In the genomic region with DNA sequence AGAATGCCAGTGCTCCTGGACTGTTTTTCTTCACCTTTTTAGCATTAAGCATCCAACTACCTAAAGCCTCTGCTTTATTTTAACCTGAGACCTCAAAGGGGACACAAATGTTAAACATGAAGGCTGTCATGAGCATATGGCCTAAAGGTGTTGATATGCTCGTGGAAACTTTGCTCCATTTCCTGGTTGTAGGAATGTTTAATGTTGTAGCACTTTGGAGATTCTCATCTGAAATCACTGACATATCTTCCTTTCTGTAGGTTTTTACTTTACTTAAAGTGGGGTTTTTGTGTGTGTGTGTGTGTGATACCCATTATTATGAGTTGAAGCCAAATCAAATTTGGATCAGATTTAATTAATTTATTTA, we compare ENCODE assay signal across 1 cellular context.
TF ChIP-seq lines count a peak whose summit lies in the region.

No MANE protein-coding gene starts in this region.

TF ChIP-seq in HepG2, 621 proteins besides CTCF, POLR2A, EP300 and RAD21:
- TF ChIP-seq ZNF672 (CRISPR knock-in tag; IDR thresholded peaks at IDR 0.05) (no peak), HMG20A (CRISPR knock-in tag; IDR thresholded peaks at IDR 0.05; ENCODE audit: borderline replicate concordance) (no peak), SPEN (CRISPR knock-in tag; IDR thresholded peaks at IDR 0.05; ENCODE audit: low read depth) (no peak), TAF15 (IDR thresholded peaks at IDR 0.05; ENCODE audit: low read depth, low read length, poor library complexity, severe bottlenecking) (no peak), ZNF891 (CRISPR knock-in tag; IDR thresholded peaks at IDR 0.05) (no peak), RFXAP (CRISPR knock-in tag; IDR thresholded peaks at IDR 0.05; ENCODE audit: borderline replicate concordance) (no peak), WIZ (CRISPR knock-in tag; IDR thresholded peaks at IDR 0.05) (no peak), NFKBIZ (CRISPR knock-in tag; IDR thresholded peaks at IDR 0.05) (no peak)
- TF ChIP-seq, protein P1, sequence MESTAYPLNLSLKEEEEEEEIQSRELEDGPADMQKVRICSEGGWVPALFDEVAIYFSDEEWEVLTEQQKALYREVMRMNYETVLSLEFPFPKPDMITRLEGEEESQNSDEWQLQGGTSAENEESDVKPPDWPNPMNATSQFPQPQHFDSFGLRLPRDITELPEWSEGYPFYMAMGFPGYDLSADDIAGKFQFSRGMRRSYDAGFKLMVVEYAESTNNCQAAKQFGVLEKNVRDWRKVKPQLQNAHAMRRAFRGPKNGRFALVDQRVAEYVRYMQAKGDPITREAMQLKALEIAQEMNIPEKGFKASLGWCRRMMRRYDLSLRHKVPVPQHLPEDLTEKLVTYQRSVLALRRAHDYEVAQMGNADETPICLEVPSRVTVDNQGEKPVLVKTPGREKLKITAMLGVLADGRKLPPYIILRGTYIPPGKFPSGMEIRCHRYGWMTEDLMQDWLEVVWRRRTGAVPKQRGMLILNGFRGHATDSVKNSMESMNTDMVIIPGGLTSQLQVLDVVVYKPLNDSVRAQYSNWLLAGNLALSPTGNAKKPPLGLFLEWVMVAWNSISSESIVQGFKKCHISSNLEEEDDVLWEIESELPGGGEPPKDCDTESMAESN (CRISPR knock-in tag; conservative IDR thresholded peaks at IDR 0.05) = no peak
- TF ChIP-seq, protein P2, sequence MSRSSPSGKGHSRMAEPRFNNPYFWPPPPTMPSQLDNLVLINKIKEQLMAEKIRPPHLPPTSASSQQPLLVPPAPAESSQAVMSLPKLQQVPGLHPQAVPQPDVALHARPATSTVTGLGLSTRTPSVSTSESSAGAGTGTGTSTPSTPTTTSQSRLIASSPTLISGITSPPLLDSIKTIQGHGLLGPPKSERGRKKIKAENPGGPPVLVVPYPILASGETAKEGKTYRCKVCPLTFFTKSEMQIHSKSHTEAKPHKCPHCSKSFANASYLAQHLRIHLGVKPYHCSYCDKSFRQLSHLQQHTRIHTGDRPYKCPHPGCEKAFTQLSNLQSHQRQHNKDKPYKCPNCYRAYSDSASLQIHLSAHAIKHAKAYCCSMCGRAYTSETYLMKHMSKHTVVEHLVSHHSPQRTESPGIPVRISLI (CRISPR knock-in tag; IDR thresholded peaks at IDR 0.05; ENCODE audit: borderline replicate concordance) = no peak
- TF ChIP-seq, protein P3, sequence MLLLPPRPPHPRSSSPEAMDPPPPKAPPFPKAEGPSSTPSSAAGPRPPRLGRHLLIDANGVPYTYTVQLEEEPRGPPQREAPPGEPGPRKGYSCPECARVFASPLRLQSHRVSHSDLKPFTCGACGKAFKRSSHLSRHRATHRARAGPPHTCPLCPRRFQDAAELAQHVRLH (CRISPR knock-in tag; IDR thresholded peaks at IDR 0.05; ENCODE audit: borderline replicate concordance, low read depth) = no peak
TF ChIP-seq in HepG2: peak in this region for 0.
